8 cellular contexts compared by ENCODE assay signal in genomic region chr3:128878556-128879124, GRCh38. TPM values are rescaled to one million over a fixed set of nuclear protein-coding genes. Genes with fewer than 3 reads are reported as not detected.
DNase-seq lines count a peak whose midpoint lies in the region; ATAC-seq and TF ChIP-seq lines count a peak whose summit lies in the region.

No MANE protein-coding gene starts in this region.

- H3K27me3 ChIP-seq in GM06990 (replicated peaks; ENCODE audit: control insufficient read depth, insufficient read depth, low read length) (no peaks in the 10 kb centered on the region), Peyer's patch (no peaks in the 10 kb centered on the region), layer of hippocampus (ENCODE audit: control insufficient read depth, insufficient read depth, low read length) (no peaks in the 10 kb centered on the region)

- DNase-seq in ACHN, result peak; percentile 73
- DNase-seq in GM06990 (ENCODE audit: extremely low read depth, insufficient read length), result no peak
- peak in 2 of 3 donors; percentile 21 to 52 for DNase-seq in Peyer's patch
- DNase-seq in cerebellar cortex (ENCODE audit: low spot score), result peak; percentile 32
- DNase-seq in stimulated activated CD8-positive, alpha-beta memory T cell treated with anti-CD3 and anti-CD28 coated beads, Interleukin-12 subunit alpha, Interleukin-12 subunit beta, amount 100 ng/mL, for 4 hours (ENCODE audit: low read depth), result peak; percentile 2
- DNase-seq in middle frontal gyrus (ENCODE audit: extremely low spot score, low spot score), result no peak

- H3K36me3 ChIP-seq in GM06990 (ENCODE audit: control insufficient read depth, insufficient read depth, low read length) (no peaks in the 10 kb centered on the region), Peyer's patch (no peaks in the 10 kb centered on the region)

- TF ChIP-seq POLR2A in Peyer's patch (IDR thresholded peaks at IDR 0.05), result no peak

- no peaks in the 10 kb centered on the region for H3K9me3 ChIP-seq in Peyer's patch

- H3K4me1 ChIP-seq in Peyer's patch, result peaks cover 7 to 42% (median 14%) of the 10 kb centered on the region in 4 donors

- in situ Hi-C loops in ACHN (cut with HindIII; ENCODE audit: low pct_ligation_motif_present, low pct_unique_long_range_greater_than_20kb, low sequenced_read_pairs), result no loop called here

- H3K27ac ChIP-seq in Peyer's patch, result peak overlapping the region; percentile 84 to 94 (median 88)
- peak overlapping the region; percentile 76 for H3K27ac ChIP-seq in layer of hippocampus (ENCODE audit: low read depth, low read length)

- peak; percentile 5 for ATAC-seq in HG03135 (IDR thresholded peaks at IDR 0.05; ENCODE audit: unreplicated experiment)

- TF ChIP-seq CTCF in GM06990 (IDR thresholded peaks at IDR 0.05; ENCODE audit: insufficient read depth, low read length, poor library complexity, severe bottlenecking) (no peak), Peyer's patch (IDR thresholded peaks at IDR 0.05) (no peak)

- H3K4me3 ChIP-seq in GM06990 (replicated peaks; ENCODE audit: low read depth, low read length) (peak overlapping the region; percentile 91), Peyer's patch (peak overlapping the region; percentile 75 to 91 (median 80))

RNA-seq across cellular contexts. Expression of gene ACAD9, which starts 0.8 kb away (rescaled TPM):
- total RNA-seq in Peyer's patch, result 10 to 100 TPM; 27.3 to 91.2 (median 49.5) TPM

Comparison
In these comparisons a context has a peak if more than half of its experiments do, and no peak if none do; other contexts are left out.
1. DNase-seq: peak in ACHN (single experiment), Peyer's patch (2 of 3), cerebellar cortex (single experiment) and stimulated activated CD8-positive, alpha-beta memory T cell treated with anti-CD3 and anti-CD28 coated beads, Interleukin-12 subunit alpha, Interleukin-12 subunit beta, amount 100 ng/mL, for 4 hours (single experiment); none in GM06990 (single experiment) and middle frontal gyrus (single experiment).